ENCODE assay signal across 1 cellular context in genomic region chr3:81684739-81685395, GRCh38.
TF ChIP-seq lines count a peak whose summit lies in the region.

No MANE protein-coding gene starts in this region.

TF ChIP-seq in WTC11, 78 proteins besides CTCF, POLR2A, EP300 and RAD21 (continued from another document):
- no peak for TF ChIP-seq PRDM15 (CRISPR knock-in tag; IDR thresholded peaks at IDR 0.05)
- no peak for TF ChIP-seq CREB1 (CRISPR knock-in tag; IDR thresholded peaks at IDR 0.05)
